15 cellular contexts compared by ENCODE assay signal in genomic region chr12:25248732-25249131, GRCh38. TPM values are rescaled to one million over a fixed set of nuclear protein-coding genes. Genes with fewer than 3 reads are reported as not detected.
DNase-seq lines count a peak whose midpoint lies in the region; ATAC-seq and TF ChIP-seq lines count a peak whose summit lies in the region.
"Had no signal": no experiment of that assay in that cellular context is flagged by ENCODE, and none has a peak within 500 bp of the region (broad histone marks: within the 10 kb centered on the region; RNA-seq: fewer than 3 reads in every experiment).

No MANE protein-coding gene starts in this region.

- POLR2A ChIA-PET in activated CD4-positive, alpha-beta T cell treated with anti-CD3 and anti-CD28 coated beads for 36 hours (lab: Charles Lee), result interaction anchor here (0.6 kb wide), 1 partner anchor 152 kb away, joined by 4 read pairs; no protein-coding TSS in a partner anchor

- H3K36me3 Mint-ChIP-seq in activated CD4-positive, alpha-beta T cell treated with anti-CD3 and anti-CD28 coated beads for 36 hours (ENCODE audit: low read depth), result peaks cover 16% of the 10 kb centered on the region
- H3K36me3 Mint-ChIP-seq in HFFc6 (ENCODE audit: low read depth), result no peaks in the 10 kb centered on the region
- peaks cover 29% of the 10 kb centered on the region for H3K36me3 Mint-ChIP-seq in activated naive CD8-positive, alpha-beta T cell treated with anti-CD3 and anti-CD28 coated beads for 36 hours
- H3K36me3 Mint-ChIP-seq in natural killer cell treated with Interleukin-12 subunit alpha and Interleukin-12 subunit beta and Interleukin-15 and Interleukin-18, amount 100 ng/mL, for 72 hours, result peaks cover 6% of the 10 kb centered on the region

- TF ChIP-seq CTCF in HFFc6 (IDR thresholded peaks at IDR 0.05), result no peak

- DNase-seq in activated CD4-positive, alpha-beta T cell treated with anti-CD3 and anti-CD28 coated beads for 36 hours, result no peak
- no peak for DNase-seq in activated CD4-positive, alpha-beta T cell treated with anti-CD3 and anti-CD28 coated beads, Interleukin-2, amount 50 U/mL, for 4 hours
- DNase-seq in HFFc6, result no peak
- DNase-seq in activated naive CD8-positive, alpha-beta T cell treated with anti-CD3 and anti-CD28 coated beads for 36 hours, result no peak
- no peak for DNase-seq in natural killer cell treated with Interleukin-12 subunit alpha and Interleukin-12 subunit beta and Interleukin-15 and Interleukin-18, amount 100 ng/mL, for 72 hours (ENCODE audit: low spot score)
- no peak for DNase-seq in stimulated activated CD4-positive, alpha-beta T cell treated with anti-CD3 and anti-CD28 coated beads, Interleukin-2, amount 100 ng/mL, for 48 hours
- DNase-seq: activated CD8-positive, alpha-beta memory T cell treated with anti-CD3 and anti-CD28 coated beads, Interleukin-2, amount 50 U/mL, for 4 hours; H7; hippocampal formation; left ventricle myocardium superior; NCI-H1694 treated with DMSO at 0.1 percent for 48 hours had no signal

- H3K27ac Mint-ChIP-seq in activated CD4-positive, alpha-beta T cell treated with anti-CD3 and anti-CD28 coated beads for 36 hours, result no peak overlapping the region
- no peak overlapping the region for H3K27ac Mint-ChIP-seq in HFFc6
- no peak overlapping the region for H3K27ac Mint-ChIP-seq in activated naive CD8-positive, alpha-beta T cell treated with anti-CD3 and anti-CD28 coated beads for 36 hours
- H3K27ac Mint-ChIP-seq in natural killer cell treated with Interleukin-12 subunit alpha and Interleukin-12 subunit beta and Interleukin-15 and Interleukin-18, amount 100 ng/mL, for 72 hours, result no peak overlapping the region

- H3K27me3 Mint-ChIP-seq in activated CD4-positive, alpha-beta T cell treated with anti-CD3 and anti-CD28 coated beads for 36 hours, result peaks cover 3% of the 10 kb centered on the region
- peaks cover 4% of the 10 kb centered on the region for H3K27me3 Mint-ChIP-seq in HFFc6 (ENCODE audit: insufficient read depth)
- no peaks in the 10 kb centered on the region for H3K27me3 Mint-ChIP-seq in activated naive CD8-positive, alpha-beta T cell treated with anti-CD3 and anti-CD28 coated beads for 36 hours
- no peaks in the 10 kb centered on the region for H3K27me3 Mint-ChIP-seq in natural killer cell treated with Interleukin-12 subunit alpha and Interleukin-12 subunit beta and Interleukin-15 and Interleukin-18, amount 100 ng/mL, for 72 hours

- peak overlapping the region; percentile 83 for H3K4me3 Mint-ChIP-seq in activated CD4-positive, alpha-beta T cell treated with anti-CD3 and anti-CD28 coated beads for 36 hours
- H3K4me3 Mint-ChIP-seq in HFFc6, result peak overlapping the region; percentile 92; the same call in 1 of the 2 replicates
- H3K4me3 Mint-ChIP-seq in activated naive CD8-positive, alpha-beta T cell treated with anti-CD3 and anti-CD28 coated beads for 36 hours, result peak overlapping the region; percentile 42
- peak overlapping the region; percentile 56 for H3K4me3 Mint-ChIP-seq in natural killer cell treated with Interleukin-12 subunit alpha and Interleukin-12 subunit beta and Interleukin-15 and Interleukin-18, amount 100 ng/mL, for 72 hours

- CTCF ChIA-PET in activated CD4-positive, alpha-beta T cell treated with anti-CD3 and anti-CD28 coated beads for 36 hours (lab: Charles Lee), result interaction anchor here (1.1 to 1.2 kb wide), 2 partner anchors 8 to 27 kb away, joined by 3 to 10 read pairs; no protein-coding TSS in a partner anchor

- H3K4me1 Mint-ChIP-seq in activated CD4-positive, alpha-beta T cell treated with anti-CD3 and anti-CD28 coated beads for 36 hours, result peaks cover 41% of the 10 kb centered on the region
- H3K4me1 Mint-ChIP-seq in HFFc6 (ENCODE audit: low read depth), result peaks cover 26% of the 10 kb centered on the region
- peaks cover 50% of the 10 kb centered on the region for H3K4me1 Mint-ChIP-seq in activated naive CD8-positive, alpha-beta T cell treated with anti-CD3 and anti-CD28 coated beads for 36 hours
- H3K4me1 Mint-ChIP-seq in natural killer cell treated with Interleukin-12 subunit alpha and Interleukin-12 subunit beta and Interleukin-15 and Interleukin-18, amount 100 ng/mL, for 72 hours (ENCODE audit: low read depth in 2 of 2), result peaks cover 20 to 22% of the 10 kb centered on the region in 2 donors

- peaks cover 4% of the 10 kb centered on the region for H3K9me3 Mint-ChIP-seq in activated CD4-positive, alpha-beta T cell treated with anti-CD3 and anti-CD28 coated beads for 36 hours (ENCODE audit: low read depth)
- H3K9me3 Mint-ChIP-seq in HFFc6, result no peaks in the 10 kb centered on the region
- peaks cover 5% of the 10 kb centered on the region for H3K9me3 Mint-ChIP-seq in activated naive CD8-positive, alpha-beta T cell treated with anti-CD3 and anti-CD28 coated beads for 36 hours
- H3K9me3 Mint-ChIP-seq in natural killer cell treated with Interleukin-12 subunit alpha and Interleukin-12 subunit beta and Interleukin-15 and Interleukin-18, amount 100 ng/mL, for 72 hours, result no peaks in the 10 kb centered on the region
- H3K9me3 Mint-ChIP-seq: dendritic cell treated with granulocyte-macrophage colony-stimulating factor and Interleukin-4, amounts not matched to agents 40 ng/mL and 50 ng/mL, for 4 days had no signal

- no peak for ATAC-seq in activated CD4-positive, alpha-beta T cell treated with anti-CD3 and anti-CD28 coated beads for 36 hours
- ATAC-seq in natural killer cell treated with Interleukin-12 subunit alpha and Interleukin-12 subunit beta and Interleukin-15 and Interleukin-18, amount 100 ng/mL, for 72 hours, result no peak
- no peak for ATAC-seq in HG02678 (IDR thresholded peaks at IDR 0.05; ENCODE audit: unreplicated experiment)
- no peak for ATAC-seq in HG03135 (IDR thresholded peaks at IDR 0.05; ENCODE audit: unreplicated experiment)
- ATAC-seq: left ventricle myocardium superior had no signal

- intact Hi-C loops in activated CD4-positive, alpha-beta T cell treated with anti-CD3 and anti-CD28 coated beads for 36 hours (cut with DNase I, micrococcal nuclease), result no loop called here

RNA-seq across cellular contexts. Expression of gene KRAS, which starts 2.0 kb away (rescaled TPM):
- total RNA-seq in activated CD4-positive, alpha-beta T cell treated with anti-CD3 and anti-CD28 coated beads for 36 hours, result 10 to 100 TPM; 11.3 to 15.4 TPM
- 10 to 100 TPM; 15.9 to 20.5 (median 18.0) TPM for total RNA-seq in HFFc6 (2021; fragmentation: NEBNext Ultra II Directional; extraction: Animal tissue kit (Norgen Biotek cat#: 25700))
- 10 to 100 TPM; 26.7 to 27.9 TPM for total RNA-seq in activated naive CD8-positive, alpha-beta T cell treated with anti-CD3 and anti-CD28 coated beads for 36 hours
- total RNA-seq in natural killer cell treated with Interleukin-12 subunit alpha and Interleukin-12 subunit beta and Interleukin-15 and Interleukin-18, amount 100 ng/mL, for 72 hours, result 10 to 100 TPM; 20.5 to 21.5 TPM

RNA-seq across cellular contexts. Expression of gene ETFRF1, which starts 53.7 kb away (rescaled TPM):
- 10 to 100 TPM; 11.7 to 15.4 TPM for total RNA-seq in activated CD4-positive, alpha-beta T cell treated with anti-CD3 and anti-CD28 coated beads for 36 hours
- 10 to 100 TPM; 19.1 to 29.2 (median 25.7) TPM for total RNA-seq in HFFc6 (2021; fragmentation: NEBNext Ultra II Directional; extraction: Animal tissue kit (Norgen Biotek cat#: 25700))
- 10 to 100 TPM; 13.0 to 13.1 TPM for total RNA-seq in activated naive CD8-positive, alpha-beta T cell treated with anti-CD3 and anti-CD28 coated beads for 36 hours
- 10 to 100 TPM in 1 of 2 donors, 1 to 10 TPM in 1; 6.6 to 10.7 TPM for total RNA-seq in natural killer cell treated with Interleukin-12 subunit alpha and Interleukin-12 subunit beta and Interleukin-15 and Interleukin-18, amount 100 ng/mL, for 72 hours

RNA-seq across cellular contexts. Expression of gene DNAI7, which starts 53.8 kb away (rescaled TPM):
- not detected for total RNA-seq in activated CD4-positive, alpha-beta T cell treated with anti-CD3 and anti-CD28 coated beads for 36 hours
- total RNA-seq in HFFc6 (2021; fragmentation: NEBNext Ultra II Directional; extraction: Animal tissue kit (Norgen Biotek cat#: 25700)), result under 1 TPM in 4 of 6 experiments, not detected in 2; 0.16 to 0.48 (median 0.30) TPM
- total RNA-seq in activated naive CD8-positive, alpha-beta T cell treated with anti-CD3 and anti-CD28 coated beads for 36 hours, result not detected
- under 1 TPM in 1 of 2 donors, not detected in 1; 0.17 TPM for total RNA-seq in natural killer cell treated with Interleukin-12 subunit alpha and Interleukin-12 subunit beta and Interleukin-15 and Interleukin-18, amount 100 ng/mL, for 72 hours
- total RNA-seq: ascending aorta had no signal

Comparison
In these comparisons a context has a peak if more than half of its experiments do, and no peak if none do; other contexts are left out.
1. H3K4me3 Mint-ChIP-seq: peak in every context shown above with its lines; median percentile 92 in HFFc6; 83 in activated CD4-positive, alpha-beta T cell treated with anti-CD3 and anti-CD28 coated beads for 36 hours; 56 in natural killer cell treated with Interleukin-12 subunit alpha and Interleukin-12 subunit beta and Interleukin-15 and Interleukin-18, amount 100 ng/mL, for 72 hours; 42 in activated naive CD8-positive, alpha-beta T cell treated with anti-CD3 and anti-CD28 coated beads for 36 hours.